ENCODE assay signal across 9 cellular contexts in genomic region chr6:34055223-34055933, GRCh38.
DNase-seq lines count a peak whose midpoint lies in the region; ATAC-seq and TF ChIP-seq lines count a peak whose summit lies in the region.
"Had no signal": no experiment of that assay in that cellular context is flagged by ENCODE, and none has a peak within 500 bp of the region (broad histone marks: within the 10 kb centered on the region; RNA-seq: fewer than 3 reads in every experiment).

No MANE protein-coding gene starts in this region.

- no peaks in the 10 kb centered on the region for H3K4me1 ChIP-seq in trophoblast cell (ENCODE audit: control insufficient read depth in 1 of 2, insufficient read depth in 2 of 2, low read length in 2 of 2)

- in situ Hi-C loops in KBM-7 (cut with MboI; ENCODE audit: low pct_unique_long_range_greater_than_20kb, low sequenced_read_pairs): no loop called here

- H3K36me3 Mint-ChIP-seq in type B pancreatic cell: no peaks in the 10 kb centered on the region

- H3K9ac ChIP-seq in trophoblast cell (ENCODE audit: low read length): no peak overlapping the region

- no peak overlapping the region for H3K4me2 ChIP-seq in trophoblast cell (ENCODE audit: low read length)

- DNase-seq in DMS 273 treated with DMSO at 0.1 percent for 48 hours (lab: John Stamatoyannopoulos, UW) (peak; percentile 23), KBM-7 (peak; percentile 85), RPMI8226 (peak; percentile 72), foreskin melanocyte (peak; percentile 27), trophoblast cell (peak; percentile 37 to 77), type B pancreatic cell (ENCODE audit: extremely low spot score, unreplicated experiment) (no peak)
- DNase-seq in activated T-helper 1 cell treated with anti-CD3 and anti-CD28 coated beads, Interleukin-2, amount 50 U/mL, for 16 hours (ENCODE audit: low read depth in 1 of 2, low spot score in 1 of 2): peak; percentile 36 to 41

- peaks cover 2% of the 10 kb centered on the region for H3K9me3 ChIP-seq in trophoblast cell (ENCODE audit: insufficient read depth, low read depth, low read length)

- no peaks in the 10 kb centered on the region for H3K79me2 ChIP-seq in trophoblast cell (ENCODE audit: control insufficient read depth, insufficient read depth, low read length, poor library complexity)

- no peak overlapping the region for H2AK5ac ChIP-seq in trophoblast cell (ENCODE audit: low read length)

- no peak overlapping the region for H2BK5ac ChIP-seq in trophoblast cell (ENCODE audit: low read depth, low read length, poor library complexity)

- H4K12ac ChIP-seq in trophoblast cell (ENCODE audit: low read depth, low read length): no peak overlapping the region

- peaks cover 3% of the 10 kb centered on the region for H3K4me1 Mint-ChIP-seq in type B pancreatic cell (ENCODE audit: unreplicated experiment)

- no peak overlapping the region for H3K4me3 Mint-ChIP-seq in type B pancreatic cell
- H3K4me3 Mint-ChIP-seq: T-helper 1 cell treated with Interleukin-12 subunit alpha and Interleukin-12 subunit beta and Interleukin-4 antibody, amounts not matched to agents 30 μg/mL and 1 μg/mL, for 36 hours had no signal

- no peaks in the 10 kb centered on the region for H3K36me3 ChIP-seq in trophoblast cell (ENCODE audit: control insufficient read depth in 1 of 2, insufficient read depth in 2 of 2, low read length in 2 of 2)

- no CpG with 5 or more reads among the region's 18 CpGs for WGBS in trophoblast cell (ENCODE audit: extremely low coverage, insufficient coverage, insufficient read length)

- no peak overlapping the region for H3K14ac ChIP-seq in trophoblast cell (ENCODE audit: low read length)

- no peak for ATAC-seq in GM21717 (IDR thresholded peaks at IDR 0.05; ENCODE audit: unreplicated experiment)

- H2BK12ac ChIP-seq in trophoblast cell (ENCODE audit: low read length): no peak overlapping the region

- no peak overlapping the region for H3K27ac ChIP-seq in trophoblast cell (ENCODE audit: low read depth, low read length)

- peak overlapping the region; percentile 30 for H3K27ac Mint-ChIP-seq in type B pancreatic cell
- H3K27ac Mint-ChIP-seq: T-helper 1 cell treated with Interleukin-12 subunit alpha and Interleukin-12 subunit beta and Interleukin-4 antibody, amounts not matched to agents 30 μg/mL and 1 μg/mL, for 36 hours had no signal

- no peak overlapping the region for H2AFZ ChIP-seq in trophoblast cell (ENCODE audit: insufficient read depth, low read length, poor library complexity)

- H3K27me3 ChIP-seq in trophoblast cell (ENCODE audit: insufficient read depth, low read length): no peaks in the 10 kb centered on the region

- peaks cover 3% of the 10 kb centered on the region for H3K27me3 Mint-ChIP-seq in type B pancreatic cell

- no peaks in the 10 kb centered on the region for H3K9me3 Mint-ChIP-seq in type B pancreatic cell
- H3K9me3 Mint-ChIP-seq: T-helper 1 cell treated with Interleukin-12 subunit alpha and Interleukin-12 subunit beta and Interleukin-4 antibody, amounts not matched to agents 30 μg/mL and 1 μg/mL, for 36 hours had no signal

- H3K4ac ChIP-seq in trophoblast cell (ENCODE audit: low read depth, low read length): no peak overlapping the region

- H4K8ac ChIP-seq in trophoblast cell (ENCODE audit: low read depth, low read length): no peak overlapping the region

- H3K79me1 ChIP-seq in trophoblast cell (ENCODE audit: low read length): no peaks in the 10 kb centered on the region

- H3K23ac ChIP-seq in trophoblast cell (ENCODE audit: low read length): no peak overlapping the region

- no peak overlapping the region for H4K91ac ChIP-seq in trophoblast cell (ENCODE audit: low read depth, low read length)

- TF ChIP-seq CTCF in type B pancreatic cell (conservative IDR thresholded peaks at IDR 0.05): peak; percentile 90

- H3K4me3 ChIP-seq in trophoblast cell (ENCODE audit: low read depth, low read length): no peak overlapping the region

- no peak overlapping the region for H2BK120ac ChIP-seq in trophoblast cell (ENCODE audit: insufficient read depth, low read length, poor library complexity)

- no peak overlapping the region for H3K18ac ChIP-seq in trophoblast cell (ENCODE audit: low read length)
